ENCODE assay signal across 15 cellular contexts in genomic region chr1:18241932-18242331, GRCh38.
A peak's percentile ranks its signal among the peaks of the same experiment; 100 is the strongest.
DNase-seq lines count a peak whose midpoint lies in the region; ATAC-seq and TF ChIP-seq lines count a peak whose summit lies in the region.
"Had no signal": no experiment of that assay in that cellular context is flagged by ENCODE, and none has a peak within 500 bp of the region (broad histone marks: within the 10 kb centered on the region; RNA-seq: fewer than 3 reads in every experiment).

No MANE protein-coding gene starts in this region.

- no peaks in the 10 kb centered on the region for H3K9me2 ChIP-seq in OCI-LY7 (ENCODE audit: insufficient read depth, low read length)

- POLR2A ChIA-PET in OCI-LY7 (lab: Charles Lee): no interaction called here

- H3K36me3 ChIP-seq in OCI-LY7 (ENCODE audit: insufficient read depth, low read length): no peaks in the 10 kb centered on the region
- no peaks in the 10 kb centered on the region for H3K36me3 ChIP-seq in vagina

- H3K27me3 ChIP-seq in vagina: no peaks in the 10 kb centered on the region

- H3K27ac ChIP-seq in OCI-LY7 (ENCODE audit: low read depth, low read length, poor library complexity, severe bottlenecking): no peak overlapping the region
- H3K27ac ChIP-seq in vagina: no peak overlapping the region

- no peaks in the 10 kb centered on the region for H3K79me2 ChIP-seq in OCI-LY7 (ENCODE audit: insufficient read depth, low read depth, low read length)

- H3K4me2 ChIP-seq in OCI-LY7 (ENCODE audit: low read length): peak overlapping the region; percentile 23; the same call in 1 of the 2 replicates

- intact Hi-C loops in OCI-LY7 (cut with micrococcal nuclease; ENCODE audit: unreplicated experiment): no loop called here
- intact Hi-C loops in vagina (cut with DNase I): no loop called here

- DNase-seq in NCI-H748 (lab: John Stamatoyannopoulos, UW; ENCODE audit: unreplicated experiment): peak; percentile 17
- DNase-seq in NCI-H748 treated with DMSO at 0.1 percent for 48 hours (lab: John Stamatoyannopoulos, UW): no peak
- peak; percentile 49 for DNase-seq in NCI-H2107 (lab: John Stamatoyannopoulos, UW)
- DNase-seq in OCI-LY7 (ENCODE audit: low spot score): peak; percentile 46
- DNase-seq in retina: peak; percentile 46
- no peak for DNase-seq in vagina (ENCODE audit: extremely low spot score in 2 of 2)
- DNase-seq: COR-L47, H9, NCI-H1048, NCI-H2029 treated with DMSO at 0.1 percent for 48 hours, NCI-H446 treated with DMSO at 0.1 percent for 48 hours, RPMI8226, SIG-M5, SW 1271 had no signal

- CTCF ChIA-PET in OCI-LY7 (lab: Charles Lee; ENCODE audit: unreplicated experiment): no interaction called here

- H3K9me3 ChIP-seq in OCI-LY7 (ENCODE audit: low read length): no peaks in the 10 kb centered on the region
- H3K9me3 ChIP-seq in vagina: no peaks in the 10 kb centered on the region

- TF ChIP-seq CTCF in OCI-LY7 (conservative IDR thresholded peaks at IDR 0.05; ENCODE audit: low read length): no peak
- no peak for TF ChIP-seq CTCF in vagina (IDR thresholded peaks at IDR 0.05)

- TF ChIP-seq POLR2A in vagina (IDR thresholded peaks at IDR 0.05): no peak

- H2AFZ ChIP-seq in OCI-LY7 (ENCODE audit: low read length): no peak overlapping the region

- ATAC-seq in GM21423 (IDR thresholded peaks at IDR 0.05; ENCODE audit: unreplicated experiment): no peak

- no peak overlapping the region for H3K4me3 ChIP-seq in OCI-LY7 (ENCODE audit: low read depth, low read length, poor library complexity, severe bottlenecking)
- H3K4me3 ChIP-seq in vagina: no peak overlapping the region

- no TSS peak for BruUV-seq in OCI-LY7 (replicated peaks; lab: Mats Ljungman, UMichigan)

- no peaks in the 10 kb centered on the region for H4K20me1 ChIP-seq in OCI-LY7 (ENCODE audit: insufficient read depth, low read length)

- H3K4me1 ChIP-seq in OCI-LY7 (ENCODE audit: insufficient read depth, low read length, poor library complexity, severe bottlenecking) (peaks cover 30% of the 10 kb centered on the region), vagina (no peaks in the 10 kb centered on the region)

Comparison
In these comparisons a context has a peak if more than half of its experiments do, and no peak if none do; other contexts are left out.
1. DNase-seq: peak in NCI-H748 (single experiment), NCI-H2107 (single experiment), OCI-LY7 (single experiment) and retina (single experiment); none in NCI-H748 treated with DMSO at 0.1 percent for 48 hours (single experiment) and vagina (0 of 2).